In the genomic region with DNA sequence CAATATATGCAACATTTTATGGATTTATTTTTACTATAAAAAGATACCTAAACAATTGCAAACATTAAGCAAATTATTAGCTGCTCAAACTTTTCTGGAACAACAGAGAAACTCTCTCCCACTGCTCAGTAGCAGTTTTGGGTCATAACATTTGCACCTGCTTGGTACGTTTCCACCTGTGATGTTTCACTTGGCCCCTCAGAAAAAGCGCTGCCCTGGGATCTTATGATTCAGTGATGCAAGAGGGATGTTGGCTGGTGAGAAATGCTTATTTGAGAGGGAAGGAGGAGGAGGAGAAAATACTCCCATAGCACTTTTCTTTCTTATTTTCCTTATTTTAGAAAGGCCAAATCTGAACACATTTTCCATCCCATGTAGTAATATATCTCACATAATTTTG, we compare ENCODE assay signal across 9 cellular contexts. TPM values are rescaled to one million over a fixed set of nuclear protein-coding genes. Genes with fewer than 3 reads are reported as not detected.
DNase-seq lines count a peak whose midpoint lies in the region; ATAC-seq and TF ChIP-seq lines count a peak whose summit lies in the region.
"Had no signal": no experiment of that assay in that cellular context is flagged by ENCODE, and none has a peak within 500 bp of the region (broad histone marks: within the 10 kb centered on the region; RNA-seq: fewer than 3 reads in every experiment).

No MANE protein-coding gene starts in this region.

- peak overlapping the region; percentile 81 for H3K4me3 ChIP-seq in DOHH2 (ENCODE audit: low read length)
- peak overlapping the region in 2 of 4 donors; percentile 72 to 94 for H3K4me3 ChIP-seq in Peyer's patch
- H3K4me3 ChIP-seq in psoas muscle, result peak overlapping the region; percentile 89

- peaks cover 72% of the 10 kb centered on the region for H3K79me2 ChIP-seq in DOHH2 (ENCODE audit: control insufficient read depth, low read length)

- H3K4me2 ChIP-seq in DOHH2 (ENCODE audit: low read length), result peak overlapping the region; percentile 89

- H3K4me1 ChIP-seq in DOHH2 (ENCODE audit: control insufficient read depth, low read length) (peaks cover 54% of the 10 kb centered on the region), Peyer's patch (peaks cover 0 to 13% (median 4%) of the 10 kb centered on the region in 4 donors), psoas muscle (peaks cover 70% of the 10 kb centered on the region)

- 27 to 43% (median 35%) methylated on average over 2 of the region's 2 CpGs for WGBS in psoas muscle, 3 donors

- DNase-seq in Peyer's patch (no peak), fibroblast of peridontal ligament (ENCODE audit: extremely low read depth) (peak; percentile 28), psoas muscle (no peak), H4 (ENCODE audit: low spot score) (no peak), D341Med (ENCODE audit: low spot score) (no peak)
- DNase-seq: NCI-H524 had no signal

- no peaks in the 10 kb centered on the region for H3K27me3 ChIP-seq in DOHH2 (ENCODE audit: control insufficient read depth, low read length)
- no peaks in the 10 kb centered on the region for H3K27me3 ChIP-seq in Peyer's patch
- H3K27me3 ChIP-seq in psoas muscle (ENCODE audit: insufficient read depth in 3 of 3, low read length in 2 of 3), result no peaks in the 10 kb centered on the region

- intact Hi-C loops in psoas muscle (cut with DNase I), result loop anchor here in 1 of 2 donors (5.0 to 10.0 kb wide), 4 partner anchors 38 to 636 kb away; no protein-coding TSS in a partner anchor

- TF ChIP-seq POLR2A in Peyer's patch (IDR thresholded peaks at IDR 0.05), result no peak

- H4K20me1 ChIP-seq in DOHH2 (ENCODE audit: control insufficient read depth, insufficient read depth, low read depth, low read length), result no peaks in the 10 kb centered on the region

- H3F3A ChIP-seq in DOHH2 (ENCODE audit: control insufficient read depth, insufficient read depth), result peaks cover 16% of the 10 kb centered on the region; the same call in 1 of the 2 replicates

- ATAC-seq in psoas muscle (no peak), GM19395 (IDR thresholded peaks at IDR 0.05; ENCODE audit: unreplicated experiment) (no peak), GM19328 (IDR thresholded peaks at IDR 0.05; ENCODE audit: unreplicated experiment) (no peak)

- H3K27ac ChIP-seq in DOHH2 (ENCODE audit: low read depth, low read length), result no peak overlapping the region
- peak overlapping the region; percentile 90 to 94 (median 91) for H3K27ac ChIP-seq in Peyer's patch
- H3K27ac ChIP-seq in psoas muscle, result peak overlapping the region; percentile 99

- no peak for TF ChIP-seq CTCF in DOHH2 (IDR thresholded peaks at IDR 0.05; ENCODE audit: low read depth, low read length, poor library complexity, severe bottlenecking)
- TF ChIP-seq CTCF in Peyer's patch (IDR thresholded peaks at IDR 0.05), result no peak
- no peak for TF ChIP-seq CTCF in psoas muscle (IDR thresholded peaks at IDR 0.05)

- H3K36me3 ChIP-seq in DOHH2 (ENCODE audit: control insufficient read depth, low read length) (peaks cover 39% of the 10 kb centered on the region), Peyer's patch (no peaks in the 10 kb centered on the region), psoas muscle (ENCODE audit: insufficient read depth in 1 of 2, low read depth in 1 of 2) (no peaks in the 10 kb centered on the region)

- H3K9me3 ChIP-seq in DOHH2 (ENCODE audit: control insufficient read depth, insufficient read depth, low read length), result no peaks in the 10 kb centered on the region
- no peaks in the 10 kb centered on the region for H3K9me3 ChIP-seq in Peyer's patch
- no peaks in the 10 kb centered on the region for H3K9me3 ChIP-seq in psoas muscle

- no peaks in the 10 kb centered on the region for H3K9me2 ChIP-seq in DOHH2 (replicated peaks; ENCODE audit: control insufficient read depth, low read length)

RNA-seq across cellular contexts. Expression of a gene that starts 9.2 kb away (rescaled TPM):
- total RNA-seq in Peyer's patch (10 to 100 TPM in 3 of 4 donors, 1 to 10 TPM in 1; 8.3 to 67.7 (median 22.5) TPM), psoas muscle (10 to 100 TPM in 3 of 4 donors, 1 to 10 TPM in 1; 6.1 to 12.2 (median 11.6) TPM)
- 10 to 100 TPM in 2 of 3 donors, 1 to 10 TPM in 1; 2.5 to 21.0 (median 17.1) TPM for polyA plus RNA-seq in psoas muscle
- total RNA-seq in H4 (2014; rRNA removed; shearing (Covaris generic)), result 3.4 and 6.0 TPM in 2 replicates

RNA-seq across cellular contexts. Expression of a gene that starts 45.4 kb away (rescaled TPM):
- total RNA-seq in Peyer's patch (10 to 100 TPM; 12.6 to 68.5 (median 30.6) TPM), psoas muscle (10 to 100 TPM; 15.8 to 26.1 (median 20.1) TPM)
- polyA plus RNA-seq in psoas muscle, result 10 to 100 TPM in 1 of 3 donors, 1 to 10 TPM in 2; 6.7 to 24.5 (median 9.2) TPM
- 3.3 and 6.6 TPM in 2 replicates for total RNA-seq in H4 (2014; rRNA removed; shearing (Covaris generic))
